ENCODE assay signal across 1 cellular context in genomic region chr12:92121826-92122225, GRCh38.
TF ChIP-seq lines count a peak whose summit lies in the region.

No MANE protein-coding gene starts in this region.

TF ChIP-seq in H1, 55 proteins besides CTCF, POLR2A, EP300 and RAD21:
- no peak for TF ChIP-seq SP4 (IDR thresholded peaks at IDR 0.05; ENCODE audit: low read length)
- TF ChIP-seq PHF8 (conservative IDR thresholded peaks at IDR 0.05; ENCODE audit: low read depth, low read length): no peak
- no peak for TF ChIP-seq JUND (IDR thresholded peaks at IDR 0.05; ENCODE audit: low read length)
- TF ChIP-seq CHD2 (IDR thresholded peaks at IDR 0.05; ENCODE audit: low read length): no peak
- TF ChIP-seq CHD1 (IDR thresholded peaks at IDR 0.05; ENCODE audit: low read depth, low read length): no peak
- TF ChIP-seq E2F6 (IDR thresholded peaks at IDR 0.05): no peak
- TF ChIP-seq KDM5A (IDR thresholded peaks at IDR 0.05; ENCODE audit: low read length): no peak
- no peak for TF ChIP-seq EZH2 (IDR thresholded peaks at IDR 0.05; ENCODE audit: low read depth, low read length, severe bottlenecking)
- TF ChIP-seq ZNF274 (IDR thresholded peaks at IDR 0.05; ENCODE audit: borderline replicate concordance, extremely low read depth, low read length): no peak
- no peak for TF ChIP-seq ATF2 (IDR thresholded peaks at IDR 0.05; ENCODE audit: low read length)
- TF ChIP-seq SIN3A (conservative IDR thresholded peaks at IDR 0.05 in 1 of 2, IDR thresholded peaks at IDR 0.05 in 1 of 2; ENCODE audit: low read depth in 1 of 2, low read length in 2 of 2): no peak
- no peak for TF ChIP-seq POU5F1 (IDR thresholded peaks at IDR 0.05; ENCODE audit: low read depth, low read length)
- TF ChIP-seq NRF1 (IDR thresholded peaks at IDR 0.05; ENCODE audit: low read depth, low read length): no peak
- no peak for TF ChIP-seq SIX5 (IDR thresholded peaks at IDR 0.05; ENCODE audit: low read depth, low read length)
- TF ChIP-seq BCL11A (IDR thresholded peaks at IDR 0.05; ENCODE audit: low read depth in 2 of 2, low read length in 2 of 2): no peak
- TF ChIP-seq TBP (IDR thresholded peaks at IDR 0.05; ENCODE audit: low read depth, low read length): no peak
- no peak for TF ChIP-seq HDAC2 (IDR thresholded peaks at IDR 0.05; ENCODE audit: borderline replicate concordance in 1 of 2, low read depth in 2 of 2, low read length in 2 of 2)
- TF ChIP-seq POLR2AphosphoS5 (IDR thresholded peaks at IDR 0.05; ENCODE audit: low read depth, low read length): no peak
- TF ChIP-seq SAP30 (IDR thresholded peaks at IDR 0.05; ENCODE audit: insufficient read depth, insufficient replicate concordance, low read length): no peak
- no peak for TF ChIP-seq USF2 (IDR thresholded peaks at IDR 0.05; ENCODE audit: low read length)
TF ChIP-seq in H1: peak in this region for 0.
